In the genomic region with DNA sequence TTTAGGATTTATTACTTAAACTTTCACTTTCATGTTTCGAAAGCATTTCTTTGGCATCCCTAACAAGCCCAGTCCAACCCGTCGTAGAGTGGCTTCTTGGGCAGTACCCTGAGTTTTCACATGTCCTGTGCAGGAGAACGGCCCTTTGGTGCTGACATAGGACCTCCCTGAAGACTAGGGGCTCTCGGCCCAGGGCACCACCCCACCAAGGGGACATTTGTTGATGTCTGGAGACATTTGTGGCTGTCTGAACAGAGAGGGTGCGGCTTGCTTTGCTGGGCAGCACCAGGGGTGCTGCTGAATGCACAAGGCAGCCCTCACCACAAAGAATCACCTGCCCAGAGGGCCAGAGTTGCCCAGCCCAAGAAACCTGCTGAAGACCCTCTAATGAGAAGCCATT, we compare ENCODE assay signal across 8 cellular contexts.
"Had no signal": no experiment of that assay in that cellular context is flagged by ENCODE, and none has a peak within 500 bp of the region (broad histone marks: within the 10 kb centered on the region; RNA-seq: fewer than 3 reads in every experiment).

No MANE protein-coding gene starts in this region.

- H3K9me3 Mint-ChIP-seq: GM23338, H9, HFFc6 had no signal

- ATAC-seq: GM23338, HCT116 had no signal

- H3K4me3 Mint-ChIP-seq: GM23338, H9, HFFc6 had no signal

- H3K27ac Mint-ChIP-seq: GM23338, H9, HFFc6 had no signal

- DNase-seq: GM23248, GOT3, H7, H9, HCEC 1CT, HFFc6 had no signal
